8 cellular contexts compared by ENCODE assay signal in the genomic region with DNA sequence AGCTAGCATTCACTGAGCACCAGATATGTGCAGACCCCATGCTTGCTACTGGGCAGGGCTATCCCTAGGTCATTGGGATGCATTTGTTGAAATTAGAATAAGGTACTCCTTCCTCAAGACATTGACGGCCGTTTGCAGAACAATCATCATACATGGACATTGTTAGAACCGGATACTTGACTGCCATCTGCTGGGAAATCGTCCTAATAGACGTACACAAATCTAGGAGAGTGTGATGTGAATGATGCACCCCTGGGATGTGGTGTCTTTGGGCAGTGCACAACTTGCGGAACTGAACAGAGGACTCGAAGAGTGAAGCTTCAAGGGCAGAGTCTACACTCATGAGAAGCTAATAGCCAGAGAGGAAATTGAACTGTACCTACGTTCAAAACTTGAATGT. TPM values are rescaled to one million over a fixed set of nuclear protein-coding genes. Genes with fewer than 3 reads are reported as not detected.
DNase-seq lines count a peak whose midpoint lies in the region; ATAC-seq and TF ChIP-seq lines count a peak whose summit lies in the region.

No MANE protein-coding gene starts in this region.

- H3K4me1 Mint-ChIP-seq in T-cell: peaks cover 0 to 3% (median under 1%) of the 10 kb centered on the region in 3 donors
- peaks cover 2% of the 10 kb centered on the region for H3K4me1 Mint-ChIP-seq in activated naive CD8-positive, alpha-beta T cell treated with anti-CD3 and anti-CD28 coated beads, Interleukin-2, amount 50 U/mL, for 24 hours

- POLR2A ChIA-PET in T-cell (lab: Charles Lee): no interaction called here

- no peaks in the 10 kb centered on the region for H3K9me3 ChIP-seq in SJCRH30 (replicated peaks)

- H3K4me3 ChIP-seq in SJCRH30: no peak overlapping the region
- no peak overlapping the region for H3K4me3 ChIP-seq in fibroblast of villous mesenchyme (ENCODE audit: low read depth, low read length)

- H3K4me3 Mint-ChIP-seq in T-cell: no peak overlapping the region
- no peak overlapping the region for H3K4me3 Mint-ChIP-seq in activated naive CD8-positive, alpha-beta T cell treated with anti-CD3 and anti-CD28 coated beads, Interleukin-2, amount 50 U/mL, for 24 hours

- H3K27ac ChIP-seq in SJCRH30: no peak overlapping the region

- peaks cover 90% of the 10 kb centered on the region for H3K36me3 ChIP-seq in SJCRH30

- TF ChIP-seq CTCF in fibroblast of villous mesenchyme (IDR thresholded peaks at IDR 0.05; ENCODE audit: insufficient read depth, low read depth, low read length): peak; percentile 40

- H3K4me1 ChIP-seq in SJCRH30: no peaks in the 10 kb centered on the region

- H3K36me3 Mint-ChIP-seq in T-cell: no peaks in the 10 kb centered on the region
- H3K36me3 Mint-ChIP-seq in activated naive CD8-positive, alpha-beta T cell treated with anti-CD3 and anti-CD28 coated beads, Interleukin-2, amount 50 U/mL, for 24 hours (ENCODE audit: low read depth): no peaks in the 10 kb centered on the region

- H3K9me3 Mint-ChIP-seq in T-cell: no peaks in the 10 kb centered on the region
- H3K9me3 Mint-ChIP-seq in activated naive CD8-positive, alpha-beta T cell treated with anti-CD3 and anti-CD28 coated beads, Interleukin-2, amount 50 U/mL, for 24 hours: no peaks in the 10 kb centered on the region

- DNase-seq in DMS153 (lab: John Stamatoyannopoulos, UW) (peak; percentile 66), HPDE6-E6E7 (ENCODE audit: extremely low spot score) (peak; percentile 50), SJCRH30 (peak; percentile 40 to 62), fibroblast of villous mesenchyme (ENCODE audit: low read depth) (peak; percentile 38), T-cell (no peak), NCI-H524 treated with DMSO at 0.1 percent for 48 hours (lab: John Stamatoyannopoulos, UW) (no peak)
- DNase-seq in activated naive CD8-positive, alpha-beta T cell treated with anti-CD3 and anti-CD28 coated beads, Interleukin-2, amount 50 U/mL, for 24 hours: no peak

- ATAC-seq in T-cell (replicated peaks in 1 of 4) (no peak), GM21526 (IDR thresholded peaks at IDR 0.05; ENCODE audit: low FRiP score, unreplicated experiment) (no peak)
- ATAC-seq in activated naive CD8-positive, alpha-beta T cell treated with anti-CD3 and anti-CD28 coated beads, Interleukin-2, amount 50 U/mL, for 24 hours: no peak

- CTCF ChIA-PET in T-cell (lab: Charles Lee): no interaction called here

- no peak overlapping the region for H3K27ac Mint-ChIP-seq in T-cell
- H3K27ac Mint-ChIP-seq in activated naive CD8-positive, alpha-beta T cell treated with anti-CD3 and anti-CD28 coated beads, Interleukin-2, amount 50 U/mL, for 24 hours: no peak overlapping the region

- no peaks in the 10 kb centered on the region for H3K27me3 ChIP-seq in SJCRH30

- peaks cover 4 to 6% of the 10 kb centered on the region in 2 donors for H3K27me3 Mint-ChIP-seq in T-cell
- peaks cover 8% of the 10 kb centered on the region for H3K27me3 Mint-ChIP-seq in activated naive CD8-positive, alpha-beta T cell treated with anti-CD3 and anti-CD28 coated beads, Interleukin-2, amount 50 U/mL, for 24 hours

RNA-seq across cellular contexts. Expression of gene MYO18B, which starts 35.9 kb away (rescaled TPM):
- 32.4 and 40.6 TPM in 2 replicates for total RNA-seq in SJCRH30 (2014; rRNA removed; shearing (Covaris generic))
- under 0.01 and 1.9 TPM in 2 replicates for total RNA-seq in fibroblast of villous mesenchyme
- total RNA-seq in T-cell: under 1 TPM in 4 of 5 donors, not detected in 1; 0.18 to 0.70 (median 0.26) TPM

Comparison
In these comparisons a context has a peak if more than half of its experiments do, and no peak if none do; other contexts are left out.
1. DNase-seq: peak in DMS153 (single experiment), HPDE6-E6E7 (single experiment), SJCRH30 (2 of 2) and fibroblast of villous mesenchyme (single experiment); none in T-cell (0 of 34), activated naive CD8-positive, alpha-beta T cell treated with anti-CD3 and anti-CD28 coated beads, Interleukin-2, amount 50 U/mL, for 24 hours (single experiment) and NCI-H524 treated with DMSO at 0.1 percent for 48 hours (single experiment).
2. RNA of gene MYO18B, which starts 35.9 kb away (total RNA-seq): 32.4 to 40.6 TPM in SJCRH30; 0.18 to 0.70 TPM in T-cell and under 0.01 to 1.9 TPM in fibroblast of villous mesenchyme; every median in the first group is over 10 times any median in the second.